Comparison of ENCODE assay signal across 8 cellular contexts in genomic region chr6:90393232-90393884, GRCh38.
DNase-seq lines count a peak whose midpoint lies in the region; ATAC-seq and TF ChIP-seq lines count a peak whose summit lies in the region.

No MANE protein-coding gene starts in this region.

- in situ Hi-C loops in IMR-90 (cut with MboI; ENCODE audit: low sequenced_read_pairs), result no loop called here

- H2AFZ ChIP-seq in IMR-90 (replicated peaks; ENCODE audit: low read length, poor library complexity) (no peak overlapping the region), osteoblast (ENCODE audit: low read length) (no peak overlapping the region)

- H3K79me2 ChIP-seq in osteoblast (ENCODE audit: insufficient read depth, low read length), result no peaks in the 10 kb centered on the region

- no peak overlapping the region for H3K18ac ChIP-seq in IMR-90 (ENCODE audit: low read depth, low read length)

- H2BK20ac ChIP-seq in IMR-90 (ENCODE audit: low read depth, low read length), result no peak overlapping the region

- no peaks in the 10 kb centered on the region for H3K9me3 ChIP-seq in IMR-90 (ENCODE audit: control insufficient read depth, insufficient read depth, low read length)
- no peaks in the 10 kb centered on the region for H3K9me3 ChIP-seq in osteoblast (ENCODE audit: low read depth, low read length)
- H3K9me3 ChIP-seq in vagina, result no peaks in the 10 kb centered on the region

- ATAC-seq in GM18907 (IDR thresholded peaks at IDR 0.05; ENCODE audit: unreplicated experiment), result peak; percentile 67
- ATAC-seq in IMR-90 (ENCODE audit: low read depth), result peak; percentile 93
- ATAC-seq in activated T-cell treated with anti-CD3 and anti-CD28 coated beads, Interleukin-2, amount 50 U/mL, for 72 hours (replicated peaks in 1 of 2), result peak; percentile 14 to 38

- H4K20me1 ChIP-seq in IMR-90 (ENCODE audit: insufficient read depth, low read length) (no peaks in the 10 kb centered on the region), osteoblast (ENCODE audit: insufficient read depth, low read length) (no peaks in the 10 kb centered on the region)

- H3K36me3 Mint-ChIP-seq in activated T-cell treated with anti-CD3 and anti-CD28 coated beads, Interleukin-2, amount 50 U/mL, for 72 hours (ENCODE audit: insufficient read depth in 2 of 2), result no peaks in the 10 kb centered on the region

- TF ChIP-seq POLR2A in IMR-90 (IDR thresholded peaks at IDR 0.05; ENCODE audit: low read depth, low read length) (no peak), vagina (IDR thresholded peaks at IDR 0.05) (no peak)

- no peaks in the 10 kb centered on the region for H3K4me1 ChIP-seq in IMR-90 (ENCODE audit: control insufficient read depth, insufficient read depth, low read length)
- no peaks in the 10 kb centered on the region for H3K4me1 ChIP-seq in osteoblast (ENCODE audit: insufficient read depth, low read length)
- H3K4me1 ChIP-seq in vagina, result no peaks in the 10 kb centered on the region

- no peak overlapping the region for H3K4me3 ChIP-seq in IMR-90 (ENCODE audit: insufficient read depth, low read depth, low read length)
- no peak overlapping the region for H3K4me3 ChIP-seq in fibroblast of pulmonary artery (replicated peaks; ENCODE audit: low read depth, low read length)
- H3K4me3 ChIP-seq in osteoblast (ENCODE audit: insufficient read depth, low read length), result no peak overlapping the region
- H3K4me3 ChIP-seq in vagina, result no peak overlapping the region

- dilution Hi-C loops in IMR-90 (cut with HindIII; ENCODE audit: low sequenced_read_pairs, unreplicated experiment), result no loop called here

- H3K36me3 ChIP-seq in IMR-90 (ENCODE audit: control insufficient read depth, insufficient read depth, low read length) (no peaks in the 10 kb centered on the region), osteoblast (ENCODE audit: insufficient read depth, low read length) (no peaks in the 10 kb centered on the region), vagina (no peaks in the 10 kb centered on the region)

- no peak overlapping the region for H3K23ac ChIP-seq in IMR-90 (ENCODE audit: low read depth, low read length)

- peaks cover 88% of the 10 kb centered on the region for H3K4me1 Mint-ChIP-seq in activated T-cell treated with anti-CD3 and anti-CD28 coated beads, Interleukin-2, amount 50 U/mL, for 72 hours (ENCODE audit: low read depth)

- H3K79me1 ChIP-seq in IMR-90 (ENCODE audit: low read depth in 1 of 2, low read length in 2 of 2), result no peaks in the 10 kb centered on the region

- TF ChIP-seq RAD21 in IMR-90 (IDR thresholded peaks at IDR 0.05; ENCODE audit: low read length), result peak; percentile 91

- intact Hi-C loops in IMR-90 (cut with micrococcal nuclease), result loop anchor here (1.0 to 5.0 kb wide), 6 partner anchors 86 to 453 kb away; partner anchors contain the start of gene BACH2
- intact Hi-C loops in vagina (cut with DNase I), result no loop called here

- no peak overlapping the region for H2BK5ac ChIP-seq in IMR-90 (ENCODE audit: low read depth, low read length, poor library complexity, severe bottlenecking)

- H3K9ac ChIP-seq in IMR-90 (ENCODE audit: low read depth, low read length), result no peak overlapping the region

- no peak overlapping the region for H3K56ac ChIP-seq in IMR-90 (ENCODE audit: extremely low read depth, insufficient read depth, low read length)

- H2BK15ac ChIP-seq in IMR-90 (ENCODE audit: low read depth, low read length), result 0 out of 3 replicates have a peak overlapping the region, but pooled peaks have one; percentile 6

- no peak overlapping the region for H2BK120ac ChIP-seq in IMR-90 (ENCODE audit: low read depth, low read length)

- H3K4me2 ChIP-seq in IMR-90 (ENCODE audit: low read depth, low read length), result no peak overlapping the region
- no peak overlapping the region for H3K4me2 ChIP-seq in osteoblast (ENCODE audit: insufficient read depth, low read length)

- no peak overlapping the region for H2AK9ac ChIP-seq in IMR-90 (replicated peaks; ENCODE audit: low read depth, low read length, poor library complexity)

- CTCF ChIA-PET in IMR-90 (lab: Yijun Ruan, JAX), result interaction anchor here (0.6 to 1.9 kb wide), 15 partner anchors 9 to 453 kb away, joined by 3 to 12 read pairs (median 4); no protein-coding TSS in a partner anchor

- H3K9me1 ChIP-seq in IMR-90 (ENCODE audit: insufficient read depth, low read length), result no peaks in the 10 kb centered on the region

- H2AK5ac ChIP-seq in IMR-90 (ENCODE audit: low read depth, low read length), result no peak overlapping the region

- H3K27me3 Mint-ChIP-seq in activated T-cell treated with anti-CD3 and anti-CD28 coated beads, Interleukin-2, amount 50 U/mL, for 72 hours (ENCODE audit: low read depth), result no peaks in the 10 kb centered on the region

- BruUV-seq in IMR-90 (replicated peaks; lab: Mats Ljungman, UMichigan), result no TSS peak

- H3K14ac ChIP-seq in IMR-90 (replicated peaks; ENCODE audit: low read depth, low read length), result no peak overlapping the region

- H3K4ac ChIP-seq in IMR-90 (ENCODE audit: low read depth, low read length), result no peak overlapping the region

- H4K8ac ChIP-seq in IMR-90 (ENCODE audit: low read depth in 2 of 2, low read length in 2 of 2), result no peak overlapping the region

- H4K91ac ChIP-seq in IMR-90 (ENCODE audit: insufficient read depth, low read depth, low read length), result no peak overlapping the region

- H3K27ac ChIP-seq in IMR-90 (ENCODE audit: insufficient read depth, low read length) (no peak overlapping the region), osteoblast (ENCODE audit: low read depth, low read length) (no peak overlapping the region), vagina (no peak overlapping the region)

- no peaks in the 10 kb centered on the region for H3K9me3 Mint-ChIP-seq in activated T-cell treated with anti-CD3 and anti-CD28 coated beads, Interleukin-2, amount 50 U/mL, for 72 hours

- H3K27me3 ChIP-seq in IMR-90 (ENCODE audit: control insufficient read depth, insufficient read depth, low read length) (peaks cover 20% of the 10 kb centered on the region), osteoblast (ENCODE audit: insufficient read depth, low read length) (peaks cover 40% of the 10 kb centered on the region), vagina (no peaks in the 10 kb centered on the region)

- peak; percentile 40 for DNase-seq in AG08396 (ENCODE audit: low spot score)
- peak; percentile 71 for DNase-seq in IMR-90
- DNase-seq in RPMI7951 (ENCODE audit: low read depth), result peak; percentile 59
- peak; percentile 74 to 80 for DNase-seq in activated T-cell treated with anti-CD3 and anti-CD28 coated beads, Interleukin-2, amount 50 U/mL, for 72 hours
- DNase-seq in fibroblast of pulmonary artery (ENCODE audit: low read depth), result peak; percentile 72
- DNase-seq in osteoblast (ENCODE audit: insufficient read length, low spot score, missing footprints), result no peak
- DNase-seq in vagina (ENCODE audit: extremely low spot score in 2 of 2), result no peak

- peak overlapping the region; percentile 42 to 49 for H3K4me3 Mint-ChIP-seq in activated T-cell treated with anti-CD3 and anti-CD28 coated beads, Interleukin-2, amount 50 U/mL, for 72 hours

- peak overlapping the region; percentile 43 for H3K27ac Mint-ChIP-seq in activated T-cell treated with anti-CD3 and anti-CD28 coated beads, Interleukin-2, amount 50 U/mL, for 72 hours

- TF ChIP-seq CTCF in IMR-90 (conservative IDR thresholded peaks at IDR 0.05; ENCODE audit: low read depth, low read length), result peak; percentile 81
- peak; percentile 88 for TF ChIP-seq CTCF in fibroblast of pulmonary artery (IDR thresholded peaks at IDR 0.05; ENCODE audit: low read length, missing control alignments)
- TF ChIP-seq CTCF in osteoblast (IDR thresholded peaks at IDR 0.05; ENCODE audit: extremely low read depth, low read depth, low read length), result peak; percentile 87
- peak; percentile 43 to 78 (median 70) for TF ChIP-seq CTCF in vagina (IDR thresholded peaks at IDR 0.05)

- POLR2A ChIA-PET in IMR-90 (lab: Charles Lee; ENCODE audit: unreplicated experiment), result no interaction called here

- 100% methylated on average over 1 of the region's 7 CpGs; no CpG with 5 or more reads in 1 of the 2 experiments for WGBS in IMR-90 (ENCODE audit: extremely low coverage in 2 of 2, insufficient read length in 1 of 2), 2 experiments

- no peak overlapping the region for H4K5ac ChIP-seq in IMR-90 (ENCODE audit: low read depth, low read length)

TF ChIP-seq in IMR-90, 13 proteins besides CTCF, POLR2A, EP300 and RAD21:
- TF ChIP-seq MAFK (IDR thresholded peaks at IDR 0.05; ENCODE audit: low read depth, low read length) (no peak), SMC3 (IDR thresholded peaks at IDR 0.05; ENCODE audit: low read depth, low read length) (peak; percentile 93), CEBPB (IDR thresholded peaks at IDR 0.05; ENCODE audit: low read depth, low read length) (peak; percentile 46; the same call in 1 of the 2 replicates)

Comparison
In these comparisons a context has a peak if more than half of its experiments do, and no peak if none do; other contexts are left out.
1. DNase-seq: peak in AG08396 (single experiment), IMR-90 (single experiment), RPMI7951 (single experiment), activated T-cell treated with anti-CD3 and anti-CD28 coated beads, Interleukin-2, amount 50 U/mL, for 72 hours (2 of 2) and fibroblast of pulmonary artery (single experiment); none in osteoblast (single experiment) and vagina (0 of 2).
2. ATAC-seq: peak in every context shown above with its lines; median percentile 93 in IMR-90; 67 in GM18907; 26 in activated T-cell treated with anti-CD3 and anti-CD28 coated beads, Interleukin-2, amount 50 U/mL, for 72 hours.
3. Peak in every context shown above with its lines, with median percentiles within 50 percentile points of each other: CTCF ChIP-seq.